Comparison of ENCODE assay signal across 8 cellular contexts in genomic region chr1:39230261-39231190, GRCh38. TPM values are rescaled to one million over a fixed set of nuclear protein-coding genes. Genes with fewer than 3 reads are reported as not detected.
DNase-seq lines count a peak whose midpoint lies in the region; ATAC-seq and TF ChIP-seq lines count a peak whose summit lies in the region.

No MANE protein-coding gene starts in this region.

- WGBS in heart left ventricle, 4 donors = 55 to 61% (median 58%) methylated on average over 9 of the region's 9 CpGs

- intact Hi-C loops in heart left ventricle (cut with DNase I) = no loop called here

- DNase-seq in activated CD4-positive, alpha-beta T cell treated with anti-CD3 and anti-CD28 coated beads, Interleukin-2, amount 50 U/mL, for 1 hour = peak; percentile 15
- DNase-seq in heart left ventricle (no peak), NCI-H446 (lab: John Stamatoyannopoulos, UW) (no peak), DMS53 treated with DMSO at 0.1 percent for 48 hours (lab: John Stamatoyannopoulos, UW; ENCODE audit: unreplicated experiment) (no peak)
- DNase-seq in NK-92 treated with Interleukin-12 subunit alpha and Interleukin-12 subunit beta, amount 100 ng/mL, for 24 hours (lab: John Stamatoyannopoulos, UW) = no peak

- no peak for TF ChIP-seq POLR2A in heart left ventricle (IDR thresholded peaks at IDR 0.05)

- peaks cover 0 to 29% (median 16%) of the 10 kb centered on the region in 9 donors for H3K36me3 ChIP-seq in heart left ventricle
- no peaks in the 10 kb centered on the region for H3K36me3 ChIP-seq in skeletal muscle tissue (ENCODE audit: control insufficient read depth in 3 of 3, insufficient read depth in 3 of 3, low read length in 3 of 3)

- H3K4me3 ChIP-seq in heart left ventricle (no peak overlapping the region), skeletal muscle tissue (ENCODE audit: low read length in 3 of 3) (no peak overlapping the region)

- H3K27ac ChIP-seq in heart left ventricle (peak overlapping the region in 5 of 12 donors; percentile 2 to 78 (median 6)), skeletal muscle tissue (ENCODE audit: low read depth, low read length) (peak overlapping the region; percentile 52)

- no peak overlapping the region for H3K9ac ChIP-seq in skeletal muscle tissue (ENCODE audit: low read depth in 1 of 3, low read length in 3 of 3)

- H3K27me3 ChIP-seq in heart left ventricle (no peaks in the 10 kb centered on the region), skeletal muscle tissue (ENCODE audit: control insufficient read depth in 3 of 3, insufficient read depth in 3 of 3, low read length in 3 of 3) (no peaks in the 10 kb centered on the region)

- H3K4me1 ChIP-seq in heart left ventricle (peaks cover 0 to 56% (median 30%) of the 10 kb centered on the region in 12 donors), skeletal muscle tissue (ENCODE audit: control insufficient read depth in 3 of 3, insufficient read depth in 3 of 3, low read length in 3 of 3) (peaks cover 6 to 16% (median 11%) of the 10 kb centered on the region in 3 donors)

- no peaks in the 10 kb centered on the region for H3K9me3 ChIP-seq in heart left ventricle
- no peaks in the 10 kb centered on the region for H3K9me3 ChIP-seq in skeletal muscle tissue (ENCODE audit: control insufficient read depth in 3 of 3, low read length in 3 of 3)

- peak; percentile 81 for ATAC-seq in GM18867 (IDR thresholded peaks at IDR 0.05; ENCODE audit: unreplicated experiment)
- peak; percentile 81 for ATAC-seq in HG03159 (IDR thresholded peaks at IDR 0.05; ENCODE audit: unreplicated experiment)
- ATAC-seq in heart left ventricle = peak; percentile 34 to 55 (median 51)

- TF ChIP-seq CTCF in heart left ventricle (IDR thresholded peaks at IDR 0.05) = no peak

RNA-seq across cellular contexts. Expression of gene MACF1, which starts 26.0 kb away (rescaled TPM):
- total RNA-seq in heart left ventricle = 100 to 1,000 TPM; 183 to 436 (median 290) TPM
- polyA plus RNA-seq in heart left ventricle = 100 to 1,000 TPM; 102 to 120 TPM
- total RNA-seq in skeletal muscle tissue = 226 TPM
